33 cellular contexts compared by ENCODE assay signal in the genomic region with DNA sequence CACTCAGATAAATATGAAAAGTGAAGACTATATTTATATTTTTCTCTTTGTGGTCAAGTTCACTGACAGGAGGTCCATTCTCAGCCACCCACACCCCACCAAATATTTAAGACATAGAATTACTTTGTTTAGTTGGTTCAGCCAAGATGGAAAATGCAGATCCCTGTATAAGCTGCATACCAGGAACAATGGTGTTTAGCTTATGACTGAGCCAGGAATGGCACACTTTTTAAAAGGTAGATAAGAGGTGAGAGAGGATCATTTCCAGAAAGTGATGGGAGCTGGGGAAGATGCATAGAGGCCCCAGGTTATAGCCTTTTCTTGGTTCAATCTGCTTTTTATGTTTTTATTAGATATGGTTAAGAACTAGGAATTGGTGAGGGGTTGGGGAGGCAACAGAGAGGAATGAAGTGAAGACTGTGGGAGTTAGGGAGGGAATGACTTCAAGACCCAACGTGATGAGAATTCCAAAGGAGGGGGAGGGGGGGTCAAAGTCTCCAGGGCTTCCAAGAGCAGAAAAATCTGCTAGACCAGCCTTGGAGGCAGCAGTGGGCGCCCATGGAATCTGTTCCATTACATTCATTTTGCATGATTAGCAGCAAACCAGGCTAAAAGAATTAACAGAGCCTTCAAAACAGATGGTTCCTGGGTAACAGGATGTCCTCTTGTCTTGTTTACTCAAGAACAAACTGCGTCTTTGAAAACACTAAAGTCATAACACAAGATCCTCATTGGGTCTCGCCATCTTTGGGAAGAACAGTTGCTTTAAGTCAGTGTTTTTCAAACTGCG.
DNase-seq lines count a peak whose midpoint lies in the region; ATAC-seq and TF ChIP-seq lines count a peak whose summit lies in the region.
"Had no signal": no experiment of that assay in that cellular context is flagged by ENCODE, and none has a peak within 500 bp of the region (broad histone marks: within the 10 kb centered on the region; RNA-seq: fewer than 3 reads in every experiment).

No MANE protein-coding gene starts in this region.

- H3K4me1 ChIP-seq in adipocyte (ENCODE audit: control insufficient read depth, insufficient read depth, low read length) = no peaks in the 10 kb centered on the region
- H3K4me1 ChIP-seq: A549, esophagus squamous epithelium, right lobe of liver had no signal

- no peak overlapping the region for H3K9ac ChIP-seq in adipocyte (ENCODE audit: low read length)

- no peak for TF ChIP-seq CTCF in 22Rv1 (IDR thresholded peaks at IDR 0.05)
- TF ChIP-seq CTCF in foreskin fibroblast (IDR thresholded peaks at IDR 0.05; ENCODE audit: low read depth, low read length) = no peak
- TF ChIP-seq CTCF in neural crest cell (conservative IDR thresholded peaks at IDR 0.05) = no peak

- H3K9me3 ChIP-seq in adipocyte (ENCODE audit: control insufficient read depth, low read length) = no peaks in the 10 kb centered on the region
- H3K9me3 ChIP-seq: A549, esophagus squamous epithelium, right lobe of liver, tibial artery had no signal

- H3K9me3 Mint-ChIP-seq in neural crest cell (no peaks in the 10 kb centered on the region), T-cell (no peaks in the 10 kb centered on the region)
- H3K9me3 Mint-ChIP-seq: brain; stimulated activated naive CD8-positive, alpha-beta T cell treated with anti-CD3 and anti-CD28 coated beads, Interleukin-15, Interleukin-2, amounts not matched to agents 100 ng/mL and 50 ng/mL, for 24 hours had no signal

- H3K4me3 ChIP-seq in adipocyte (ENCODE audit: low read length) (no peak overlapping the region), foreskin fibroblast (ENCODE audit: low read depth in 1 of 2, low read length in 2 of 2) (no peak overlapping the region)
- H3K4me3 ChIP-seq: A549, coronary artery, esophagus squamous epithelium, PC-9, right lobe of liver, tibial artery had no signal

- POLR2A ChIA-PET in T-cell (lab: Charles Lee) = no interaction called here

- H3K27me3 ChIP-seq in adipocyte (replicated peaks; ENCODE audit: control insufficient read depth, insufficient read depth, low read length) = no peaks in the 10 kb centered on the region
- H3K27me3 ChIP-seq: right lobe of liver, tibial artery had no signal

- H3K36me3 Mint-ChIP-seq in neural crest cell (ENCODE audit: low read depth) = no peaks in the 10 kb centered on the region
- no peaks in the 10 kb centered on the region for H3K36me3 Mint-ChIP-seq in T-cell
- H3K36me3 Mint-ChIP-seq: brain had no signal

- H3K27me3 Mint-ChIP-seq in neural crest cell (ENCODE audit: low read depth) (no peaks in the 10 kb centered on the region), T-cell (peaks cover 15 to 19% of the 10 kb centered on the region in 2 donors)

- H3K4me1 Mint-ChIP-seq in neural crest cell (peaks cover 5% of the 10 kb centered on the region), T-cell (peaks cover 4 to 5% (median 4%) of the 10 kb centered on the region in 3 donors)
- H3K4me1 Mint-ChIP-seq: B cell; CD8-positive, alpha-beta memory T cell had no signal

- no peak for ATAC-seq in GM21447 (IDR thresholded peaks at IDR 0.05; ENCODE audit: unreplicated experiment)
- ATAC-seq in T-cell (replicated peaks in 1 of 4) = no peak
- no peak for ATAC-seq in GM21737 (IDR thresholded peaks at IDR 0.05; ENCODE audit: unreplicated experiment)
- ATAC-seq: A549; activated CD8-positive, alpha-beta T cell treated with anti-CD3 and anti-CD28 coated beads, Interleukin-2, amount 10 ng/mL, durations not matched to agents 7 days and 5 days; HCT116; right lobe of liver had no signal

- peak overlapping the region; percentile 51 for H3K27ac ChIP-seq in 22Rv1
- H3K27ac ChIP-seq: A549, PC-9, right lobe of liver, tibial artery had no signal

- CTCF ChIA-PET in T-cell (lab: Charles Lee) = interaction anchor here in 1 of 2 donors (0.9 kb wide), 1 partner anchor 21 kb away, joined by 3 read pairs; no protein-coding TSS in a partner anchor

- H3K36me3 ChIP-seq in adipocyte (ENCODE audit: control insufficient read depth, insufficient read depth, low read length, severe bottlenecking) = peaks cover 3% of the 10 kb centered on the region
- H3K36me3 ChIP-seq: esophagus squamous epithelium, right lobe of liver had no signal

- H3K4me3 Mint-ChIP-seq in neural crest cell (no peak overlapping the region), T-cell (no peak overlapping the region)
- H3K4me3 Mint-ChIP-seq: activated CD8-positive, alpha-beta T cell treated with anti-CD3 and anti-CD28 coated beads, Interleukin-2, amount 10 ng/mL, durations not matched to agents 7 days and 5 days; B cell; brain; CD8-positive, alpha-beta memory T cell; endodermal cell; nephron progenitor cell; stimulated activated naive CD8-positive, alpha-beta T cell treated with anti-CD3 and anti-CD28 coated beads, Interleukin-15, Interleukin-2, amounts not matched to agents 100 ng/mL and 50 ng/mL, for 24 hours had no signal

- H3K27ac Mint-ChIP-seq in neural crest cell (ENCODE audit: unreplicated experiment) (peak overlapping the region; percentile 13), T-cell (no peak overlapping the region)
- H3K27ac Mint-ChIP-seq: activated CD8-positive, alpha-beta T cell treated with anti-CD3 and anti-CD28 coated beads, Interleukin-2, amount 10 ng/mL, durations not matched to agents 7 days and 5 days; B cell; brain; endodermal cell; nephron progenitor cell; stimulated activated naive CD8-positive, alpha-beta T cell treated with anti-CD3 and anti-CD28 coated beads, Interleukin-15, Interleukin-2, amounts not matched to agents 100 ng/mL and 50 ng/mL, for 24 hours had no signal

- DNase-seq in adipocyte (ENCODE audit: low read depth) = peak; percentile 11
- peak; percentile 17 to 43 for DNase-seq in foreskin fibroblast
- no peak for DNase-seq in neural crest cell (ENCODE audit: low read depth, low spot score)
- DNase-seq in mesenteric fat pad (ENCODE audit: low spot score) = no peak
- no peak for DNase-seq in T-cell
- DNase-seq: activated CD4-positive, alpha-beta T cell treated with anti-CD3 and anti-CD28 coated beads for 1 hour; activated CD8-positive, alpha-beta T cell treated with anti-CD3 and anti-CD28 coated beads, Interleukin-2, amount 10 ng/mL, durations not matched to agents 7 days and 5 days; activated effector memory CD4-positive, alpha-beta T cell treated with anti-CD3 and anti-CD28 coated beads, Interleukin-2, amount 50 U/mL, for 16 hours; activated T-cell treated with anti-CD3 and anti-CD28 coated beads for 4 hours; CD8-positive, alpha-beta memory T cell; endodermal cell; esophagus squamous epithelium; Kasumi-1; NCI-H1048; NCI-H1694 treated with DMSO at 0.1 percent for 48 hours; NCI-H2171; NCI-H524; nephron progenitor cell; NK-92 treated with Interleukin-12 subunit alpha and Interleukin-12 subunit beta, amount 100 ng/mL, for 24 hours; PC-9; posterior cingulate gyrus; right lobe of liver; SHP77; tibial artery had no signal

Comparison
In these comparisons a context has a peak if more than half of its experiments do, and no peak if none do; other contexts are left out.
1. DNase-seq: peak in adipocyte (single experiment) and foreskin fibroblast (2 of 2); none in neural crest cell (single experiment), mesenteric fat pad (single experiment) and T-cell (0 of 34).